14 cellular contexts compared by ENCODE assay signal in genomic region chr1:40944841-40945430, GRCh38. TPM values are rescaled to one million over a fixed set of nuclear protein-coding genes. Genes with fewer than 3 reads are reported as not detected.
DNase-seq lines count a peak whose midpoint lies in the region; ATAC-seq and TF ChIP-seq lines count a peak whose summit lies in the region.
"Had no signal": no experiment of that assay in that cellular context is flagged by ENCODE, and none has a peak within 500 bp of the region (broad histone marks: within the 10 kb centered on the region; RNA-seq: fewer than 3 reads in every experiment).

No MANE protein-coding gene starts in this region.

- H3K79me2 ChIP-seq in hepatocyte: no peaks in the 10 kb centered on the region

- H3K27ac Mint-ChIP-seq in stimulated activated effector memory CD8-positive, alpha-beta T cell treated with anti-CD3 and anti-CD28 coated beads, Interleukin-12 subunit alpha, Interleukin-12 subunit beta, amount 100 ng/mL, for 72 hours: no peak overlapping the region
- H3K27ac Mint-ChIP-seq: memory B cell had no signal

- H3K9me2 ChIP-seq in hepatocyte (replicated peaks; ENCODE audit: insufficient read depth): no peaks in the 10 kb centered on the region

- peak; percentile 88 for DNase-seq in EH (ENCODE audit: low read depth)
- DNase-seq in cardiac fibroblast (ENCODE audit: low read depth in 2 of 2): peak; percentile 71 to 79
- DNase-seq in hepatocyte (ENCODE audit: low spot score): no peak
- peak; percentile 86 for DNase-seq in sigmoid colon
- DNase-seq in SIG-M5 (lab: John Stamatoyannopoulos, UW): no peak
- no peak for DNase-seq in stimulated activated effector memory CD8-positive, alpha-beta T cell treated with anti-CD3 and anti-CD28 coated beads, Interleukin-12 subunit alpha, Interleukin-12 subunit beta, amount 100 ng/mL, for 72 hours (ENCODE audit: low spot score in 2 of 2)
- DNase-seq: NCI-H146; stimulated activated CD8-positive, alpha-beta memory T cell treated with anti-CD3 and anti-CD28 coated beads, Interleukin-4, amount 100 ng/mL, for 48 hours had no signal

- H3K9me3 ChIP-seq in hepatocyte (ENCODE audit: low read depth) (no peaks in the 10 kb centered on the region), sigmoid colon (no peaks in the 10 kb centered on the region)
- H3K9me3 ChIP-seq: BLaER1 had no signal

- H3K27ac ChIP-seq in hepatocyte (peak overlapping the region; percentile 15), sigmoid colon (peak overlapping the region; percentile 84 to 94 (median 88))
- H3K27ac ChIP-seq: BLaER1 had no signal

- peak; percentile 86 to 98 (median 96) for TF ChIP-seq EP300 in sigmoid colon (IDR thresholded peaks at IDR 0.05)

- WGBS in hepatocyte (ENCODE audit: low lambda C conversion rate, missing lambda C conversion rate): 78% methylated on average over 6 of the region's 6 CpGs
- WGBS in sigmoid colon, 2 donors: 21 to 57% methylated on average over 6 of the region's 6 CpGs

- H4K20me1 ChIP-seq in hepatocyte (ENCODE audit: insufficient read depth, poor library complexity, severe bottlenecking): no peaks in the 10 kb centered on the region
- H4K20me1 ChIP-seq: BLaER1 had no signal

- H3K27me3 ChIP-seq in hepatocyte: no peaks in the 10 kb centered on the region
- H3K27me3 ChIP-seq in sigmoid colon: no peaks in the 10 kb centered on the region
- H3K27me3 ChIP-seq: BLaER1 had no signal

- H3K4me3 ChIP-seq in cardiac fibroblast (replicated peaks in 1 of 2; ENCODE audit: low read depth in 2 of 2, low read length in 2 of 2) (no peak overlapping the region), hepatocyte (no peak overlapping the region), sigmoid colon (no peak overlapping the region)
- H3K4me3 ChIP-seq: BLaER1, skin epidermis had no signal

- TF ChIP-seq CTCF in cardiac fibroblast (IDR thresholded peaks at IDR 0.05; ENCODE audit: low read depth, low read length) (no peak), hepatocyte (IDR thresholded peaks at IDR 0.05; ENCODE audit: poor library complexity) (no peak), sigmoid colon (IDR thresholded peaks at IDR 0.05) (no peak)

- peaks cover 8% of the 10 kb centered on the region for H3K4me1 Mint-ChIP-seq in stimulated activated effector memory CD8-positive, alpha-beta T cell treated with anti-CD3 and anti-CD28 coated beads, Interleukin-12 subunit alpha, Interleukin-12 subunit beta, amount 100 ng/mL, for 72 hours

- H3K4me2 ChIP-seq in hepatocyte: no peak overlapping the region
- H3K4me2 ChIP-seq: BLaER1 had no signal

- H3K9me3 Mint-ChIP-seq in stimulated activated effector memory CD8-positive, alpha-beta T cell treated with anti-CD3 and anti-CD28 coated beads, Interleukin-12 subunit alpha, Interleukin-12 subunit beta, amount 100 ng/mL, for 72 hours: no peaks in the 10 kb centered on the region

- no peak overlapping the region for H2AFZ ChIP-seq in hepatocyte

- H3K36me3 Mint-ChIP-seq in stimulated activated effector memory CD8-positive, alpha-beta T cell treated with anti-CD3 and anti-CD28 coated beads, Interleukin-12 subunit alpha, Interleukin-12 subunit beta, amount 100 ng/mL, for 72 hours: no peaks in the 10 kb centered on the region
- H3K36me3 Mint-ChIP-seq: brain had no signal

- intact Hi-C loops in sigmoid colon (cut with DNase I): loop anchor here (1.0 to 10.0 kb wide), 2 partner anchors 78 to 250 kb away; partner anchors contain the start of gene NFYC

- no peak overlapping the region for H3K4me3 Mint-ChIP-seq in stimulated activated effector memory CD8-positive, alpha-beta T cell treated with anti-CD3 and anti-CD28 coated beads, Interleukin-12 subunit alpha, Interleukin-12 subunit beta, amount 100 ng/mL, for 72 hours
- H3K4me3 Mint-ChIP-seq: brain, memory B cell had no signal

- no peak for TF ChIP-seq POLR2A in sigmoid colon (IDR thresholded peaks at IDR 0.05)

- ATAC-seq in HG02981 (IDR thresholded peaks at IDR 0.05; ENCODE audit: unreplicated experiment) (no peak), GM19452 (IDR thresholded peaks at IDR 0.05; ENCODE audit: unreplicated experiment) (no peak)
- ATAC-seq in stimulated activated effector memory CD8-positive, alpha-beta T cell treated with anti-CD3 and anti-CD28 coated beads, Interleukin-12 subunit alpha, Interleukin-12 subunit beta, amount 100 ng/mL, for 72 hours: no peak

- H3K36me3 ChIP-seq in hepatocyte (replicated peaks; ENCODE audit: insufficient read depth, low read depth) (no peaks in the 10 kb centered on the region), sigmoid colon (no peaks in the 10 kb centered on the region)
- H3K36me3 ChIP-seq: BLaER1 had no signal

- no peaks in the 10 kb centered on the region for H3K4me1 ChIP-seq in hepatocyte (ENCODE audit: insufficient read depth)
- peaks cover 0 to 67% (median 47%) of the 10 kb centered on the region in 4 donors for H3K4me1 ChIP-seq in sigmoid colon
- H3K4me1 ChIP-seq: BLaER1 had no signal

RNA-seq across cellular contexts. Expression of gene CTPS1, which starts 34.6 kb away (rescaled TPM):
- total RNA-seq in hepatocyte (37.9 and 44.9 TPM in 2 replicates), sigmoid colon (10 to 100 TPM; 26.0 to 99.0 (median 58.0) TPM)
- polyA plus RNA-seq in hepatocyte (29.9 and 31.9 TPM in 2 replicates), sigmoid colon (10 to 100 TPM in 1 of 3 donors, 1 to 10 TPM in 2; 1.8 to 18.1 (median 5.1) TPM)

Comparison
In these comparisons a context has a peak if more than half of its experiments do, and no peak if none do; other contexts are left out.
1. DNase-seq: peak in EH (single experiment), cardiac fibroblast (2 of 2) and sigmoid colon (single experiment); none in hepatocyte (single experiment), SIG-M5 (single experiment) and stimulated activated effector memory CD8-positive, alpha-beta T cell treated with anti-CD3 and anti-CD28 coated beads, Interleukin-12 subunit alpha, Interleukin-12 subunit beta, amount 100 ng/mL, for 72 hours (0 of 2).